Comparison of ENCODE assay signal across 17 cellular contexts in genomic region chr3:141373232-141373631, GRCh38. TPM values are rescaled to one million over a fixed set of nuclear protein-coding genes. Genes with fewer than 3 reads are reported as not detected.
DNase-seq lines count a peak whose midpoint lies in the region; ATAC-seq, FAIRE-seq and TF ChIP-seq lines count a peak whose summit lies in the region.
"Had no signal": no experiment of that assay in that cellular context is flagged by ENCODE, and none has a peak within 500 bp of the region (broad histone marks: within the 10 kb centered on the region; RNA-seq: fewer than 3 reads in every experiment).

No MANE protein-coding gene starts in this region.

- TF ChIP-seq POLR2A in lower leg skin (IDR thresholded peaks at IDR 0.05): no peak

- H3K27me3 Mint-ChIP-seq in stimulated activated naive CD8-positive, alpha-beta T cell treated with anti-CD3 and anti-CD28 coated beads, Interleukin-15, amount 100 ng/mL, for 72 hours: no peaks in the 10 kb centered on the region
- H3K27me3 Mint-ChIP-seq in endodermal cell (ENCODE audit: insufficient read depth): peaks cover 3% of the 10 kb centered on the region
- H3K27me3 Mint-ChIP-seq: activated naive CD4-positive, alpha-beta T cell treated with anti-CD3 and anti-CD28 coated beads, Interleukin-2, amount 50 U/mL, for 24 hours; CD4-positive, alpha-beta T cell had no signal

- H3K9me3 ChIP-seq in endodermal cell (ENCODE audit: control insufficient read depth, low read length): no peaks in the 10 kb centered on the region
- H3K9me3 ChIP-seq: right atrium auricular region had no signal

- peaks cover 57% of the 10 kb centered on the region for H3K4me1 ChIP-seq in ACC112 (ENCODE audit: control insufficient read depth, insufficient read depth, low read length, unreplicated experiment)
- no peaks in the 10 kb centered on the region for H3K4me1 ChIP-seq in endodermal cell (ENCODE audit: control insufficient read depth, insufficient read depth, low read length)

- H2AFZ ChIP-seq in ACC112 (ENCODE audit: low read length, unreplicated experiment): no peak overlapping the region

- H3K36me3 ChIP-seq in ACC112 (ENCODE audit: insufficient read depth, low read length): peaks cover 56% of the 10 kb centered on the region
- H3K36me3 ChIP-seq in brain microvascular endothelial cell (replicated peaks): peaks cover 50% of the 10 kb centered on the region
- H3K36me3 ChIP-seq in endodermal cell (ENCODE audit: control insufficient read depth, insufficient read depth, low read length): no peaks in the 10 kb centered on the region

- H3K4me3 Mint-ChIP-seq in stimulated activated naive CD8-positive, alpha-beta T cell treated with anti-CD3 and anti-CD28 coated beads, Interleukin-15, amount 100 ng/mL, for 72 hours: no peak overlapping the region
- H3K4me3 Mint-ChIP-seq in endodermal cell: no peak overlapping the region
- H3K4me3 Mint-ChIP-seq: activated naive CD4-positive, alpha-beta T cell treated with anti-CD3 and anti-CD28 coated beads, Interleukin-2, amount 50 U/mL, for 24 hours; CD4-positive, alpha-beta T cell; T-helper 2 cell treated with Interferon-gamma antibody and Interleukin-4, amounts not matched to agents 5 μg/mL and 100 μg/mL, for 36 hours had no signal

- intact Hi-C loops in lower leg skin (cut with DNase I; ENCODE audit: low total_unique reads): no loop called here

- H3K4me1 Mint-ChIP-seq in stimulated activated naive CD8-positive, alpha-beta T cell treated with anti-CD3 and anti-CD28 coated beads, Interleukin-15, amount 100 ng/mL, for 72 hours: peaks cover 56% of the 10 kb centered on the region
- H3K4me1 Mint-ChIP-seq in endodermal cell: peaks cover 23% of the 10 kb centered on the region

- H3K9ac ChIP-seq in endodermal cell (ENCODE audit: extremely low read depth, low read length, poor library complexity, severe bottlenecking): no peak overlapping the region

- in situ Hi-C loops in brain microvascular endothelial cell (cut with HindIII; ENCODE audit: low pct_ligation_motif_present, low sequenced_read_pairs): no loop called here

- H3K36me3 Mint-ChIP-seq in endodermal cell (ENCODE audit: low read depth): no peaks in the 10 kb centered on the region
- H3K36me3 Mint-ChIP-seq: activated naive CD4-positive, alpha-beta T cell treated with anti-CD3 and anti-CD28 coated beads, Interleukin-2, amount 50 U/mL, for 24 hours had no signal

- H3K79me2 ChIP-seq in ACC112 (ENCODE audit: control insufficient read depth, insufficient read depth, low read length, unreplicated experiment): peaks cover 80% of the 10 kb centered on the region

- no peak for ATAC-seq in stimulated activated naive CD8-positive, alpha-beta T cell treated with anti-CD3 and anti-CD28 coated beads, Interleukin-15, amount 100 ng/mL, for 72 hours

- H3K4me3 ChIP-seq in ACC112 (ENCODE audit: low read depth, low read length) (no peak overlapping the region), brain microvascular endothelial cell (ENCODE audit: low read depth, low read length) (no peak overlapping the region), lower leg skin (ENCODE audit: low read depth, poor library complexity, severe bottlenecking) (no peak overlapping the region), endodermal cell (ENCODE audit: low read length) (no peak overlapping the region)
- H3K4me3 ChIP-seq: lung, right atrium auricular region had no signal

- no peaks in the 10 kb centered on the region for H3K9me3 Mint-ChIP-seq in stimulated activated naive CD8-positive, alpha-beta T cell treated with anti-CD3 and anti-CD28 coated beads, Interleukin-15, amount 100 ng/mL, for 72 hours
- no peaks in the 10 kb centered on the region for H3K9me3 Mint-ChIP-seq in endodermal cell
- H3K9me3 Mint-ChIP-seq: activated naive CD4-positive, alpha-beta T cell treated with anti-CD3 and anti-CD28 coated beads, Interleukin-2, amount 50 U/mL, for 24 hours; CD4-positive, alpha-beta T cell had no signal

- H3K27ac ChIP-seq in ACC112 (ENCODE audit: low read depth, low read length) (peak overlapping the region; percentile 14), brain microvascular endothelial cell (peak overlapping the region; percentile 33), endodermal cell (ENCODE audit: low read depth, low read length) (no peak overlapping the region)
- H3K27ac ChIP-seq: right atrium auricular region had no signal

- H3K27me3 ChIP-seq in ACC112 (ENCODE audit: insufficient read depth, low read length) (no peaks in the 10 kb centered on the region), brain microvascular endothelial cell (replicated peaks) (no peaks in the 10 kb centered on the region), endodermal cell (ENCODE audit: control insufficient read depth, insufficient read depth, low read length, poor library complexity, severe bottlenecking) (no peaks in the 10 kb centered on the region)
- H3K27me3 ChIP-seq: right atrium auricular region had no signal

- FAIRE-seq in GM18507 (lab: Jason Lieb, UNC): peak; percentile 60
- FAIRE-seq: colon had no signal

- no peak overlapping the region for H3K27ac Mint-ChIP-seq in stimulated activated naive CD8-positive, alpha-beta T cell treated with anti-CD3 and anti-CD28 coated beads, Interleukin-15, amount 100 ng/mL, for 72 hours
- no peak overlapping the region for H3K27ac Mint-ChIP-seq in endodermal cell
- H3K27ac Mint-ChIP-seq: activated naive CD4-positive, alpha-beta T cell treated with anti-CD3 and anti-CD28 coated beads, Interleukin-2, amount 50 U/mL, for 24 hours; CD4-positive, alpha-beta T cell; T-helper 2 cell treated with Interferon-gamma antibody and Interleukin-4, amounts not matched to agents 5 μg/mL and 100 μg/mL, for 36 hours had no signal

- DNase-seq in GM18507 (ENCODE audit: extremely low spot score, insufficient read length, low read depth) (no peak), NCI-H524 treated with DMSO at 0.1 percent for 48 hours (lab: John Stamatoyannopoulos, UW) (peak; percentile 57), brain microvascular endothelial cell (no peak), lower leg skin (ENCODE audit: low spot score in 2 of 2) (no peak), endodermal cell (no peak), activated gamma-delta T cell (lab: John Stamatoyannopoulos, UW) (no peak)
- DNase-seq in stimulated activated naive CD8-positive, alpha-beta T cell treated with anti-CD3 and anti-CD28 coated beads, Interleukin-15, amount 100 ng/mL, for 72 hours: no peak
- DNase-seq: activated CD4-positive, CD25-positive, alpha-beta regulatory T cell treated with anti-CD3 and anti-CD28 coated beads, Interleukin-2, amount 50 U/mL, for 72 hours; CD4-positive, alpha-beta T cell; DMS53; NCI-H1105 treated with DMSO at 0.1 percent for 48 hours had no signal

- TF ChIP-seq CTCF in brain microvascular endothelial cell (IDR thresholded peaks at IDR 0.05; ENCODE audit: low read depth, low read length, missing control alignments) (no peak), lower leg skin (IDR thresholded peaks at IDR 0.05) (no peak), endodermal cell (conservative IDR thresholded peaks at IDR 0.05) (no peak)

RNA-seq across cellular contexts. Expression of gene ZBTB38, which starts 4.9 kb away (rescaled TPM):
- total RNA-seq in lower leg skin: 100 to 1,000 TPM in 1 of 4 donors, 10 to 100 TPM in 3; 46.8 to 104 (median 72.6) TPM
- 10 to 100 TPM; 27.3 to 28.2 TPM for total RNA-seq in endodermal cell
- 19.0 TPM for polyA plus RNA-seq in endodermal cell (2013, experiment 1 of 2)
- 17.6 TPM for polyA plus RNA-seq in endodermal cell (2013, experiment 2 of 2)
